Comparison of ENCODE assay signal across 19 cellular contexts in genomic region chr2:26557244-26557925, GRCh38.
"Had no signal": no experiment of that assay in that cellular context is flagged by ENCODE, and none has a peak within 500 bp of the region (broad histone marks: within the 10 kb centered on the region; RNA-seq: fewer than 3 reads in every experiment).

No MANE protein-coding gene starts in this region.

- FAIRE-seq: endothelial cell of umbilical vein, TTC549 had no signal

- H3K27ac ChIP-seq: adrenal gland, cardiac muscle cell, esophagus muscularis mucosa, gastroesophageal sphincter, heart right ventricle, stomach had no signal

- DNase-seq: activated CD4-positive, alpha-beta memory T cell treated with anti-CD3 and anti-CD28 coated beads for 36 hours; activated naive CD4-positive, alpha-beta T cell treated with anti-CD3 and anti-CD28 coated beads for 36 hours; activated T-cell treated with anti-CD3 and anti-CD28 coated beads for 4 hours; adrenal gland; effector CD8-positive, alpha-beta T cell; heart right ventricle; left ventricle myocardium superior; mesendoderm; stimulated activated CD4-positive, alpha-beta T cell treated with anti-CD3 and anti-CD28 coated beads, Interleukin-2, amount 100 ng/mL, for 24 hours; stomach; trophoblast cell had no signal

- H3K4me3 Mint-ChIP-seq: activated CD4-positive, alpha-beta memory T cell treated with anti-CD3 and anti-CD28 coated beads for 36 hours; activated naive CD4-positive, alpha-beta T cell treated with anti-CD3 and anti-CD28 coated beads for 36 hours; dendritic cell treated with granulocyte-macrophage colony-stimulating factor and Interleukin-4, amounts not matched to agents 40 ng/mL and 50 ng/mL, for 4 days; naive thymus-derived CD8-positive, alpha-beta T cell; T-helper 2 cell treated with Interferon-gamma antibody and Interleukin-4, amounts not matched to agents 5 μg/mL and 100 μg/mL, for 36 hours had no signal

- H3K9me3 ChIP-seq: adrenal gland, esophagus muscularis mucosa, gastroesophageal sphincter, heart right ventricle, stomach had no signal

- H3K4me3 ChIP-seq: adrenal gland, cardiac muscle cell, esophagus muscularis mucosa, gastroesophageal sphincter, heart right ventricle, stomach had no signal

- H3K36me3 ChIP-seq: adrenal gland, cardiac muscle cell, esophagus muscularis mucosa, gastroesophageal sphincter, heart right ventricle, stomach had no signal

- H3K9me3 Mint-ChIP-seq: activated CD4-positive, alpha-beta memory T cell treated with anti-CD3 and anti-CD28 coated beads for 36 hours; activated naive CD4-positive, alpha-beta T cell treated with anti-CD3 and anti-CD28 coated beads for 36 hours; dendritic cell treated with granulocyte-macrophage colony-stimulating factor and Interleukin-4, amounts not matched to agents 40 ng/mL and 50 ng/mL, for 4 days; naive thymus-derived CD8-positive, alpha-beta T cell; T-helper 2 cell treated with Interferon-gamma antibody and Interleukin-4, amounts not matched to agents 5 μg/mL and 100 μg/mL, for 36 hours had no signal

- H3K27ac Mint-ChIP-seq: activated CD4-positive, alpha-beta memory T cell treated with anti-CD3 and anti-CD28 coated beads for 36 hours; activated naive CD4-positive, alpha-beta T cell treated with anti-CD3 and anti-CD28 coated beads for 36 hours; dendritic cell treated with granulocyte-macrophage colony-stimulating factor and Interleukin-4, amounts not matched to agents 40 ng/mL and 50 ng/mL, for 4 days; naive thymus-derived CD8-positive, alpha-beta T cell; T-helper 2 cell treated with Interferon-gamma antibody and Interleukin-4, amounts not matched to agents 5 μg/mL and 100 μg/mL, for 36 hours had no signal

- ATAC-seq: gastroesophageal sphincter; heart right ventricle; left ventricle myocardium superior; naive thymus-derived CD8-positive, alpha-beta T cell had no signal

- H3K36me3 Mint-ChIP-seq: activated CD4-positive, alpha-beta memory T cell treated with anti-CD3 and anti-CD28 coated beads for 36 hours had no signal
